In the genomic region with DNA sequence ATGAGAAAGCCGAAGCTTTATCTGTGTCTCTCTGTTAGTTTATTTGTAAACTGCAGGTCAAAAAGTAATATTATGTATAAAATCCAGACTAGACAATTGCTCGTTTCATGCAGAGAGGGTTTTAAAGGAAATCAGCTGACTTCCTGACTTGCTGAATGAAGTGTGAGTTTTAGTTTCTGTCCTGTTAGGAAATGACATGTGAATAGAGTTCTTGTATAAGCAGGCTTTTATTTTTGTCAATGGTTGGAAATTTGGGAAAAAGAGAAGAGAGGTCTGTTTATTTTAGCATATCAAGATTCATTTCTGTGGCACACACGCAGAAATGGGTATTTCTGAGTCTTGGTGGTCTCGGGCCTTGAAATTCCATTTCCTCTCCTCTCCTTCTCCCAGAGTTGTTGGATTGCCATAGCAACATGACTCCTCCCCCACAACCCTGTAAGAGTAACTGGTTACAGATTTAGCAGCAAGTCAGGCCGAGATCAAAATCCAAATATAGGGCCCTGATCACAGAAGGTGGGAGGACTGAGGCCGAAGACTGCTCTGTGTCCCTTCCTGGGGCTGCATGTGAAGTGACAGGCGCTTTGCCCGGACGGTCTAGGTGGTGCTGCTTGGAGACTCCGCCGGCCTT, we compare ENCODE assay signal across 8 cellular contexts.
DNase-seq lines count a peak whose midpoint lies in the region; ATAC-seq and TF ChIP-seq lines count a peak whose summit lies in the region.

No MANE protein-coding gene starts in this region.

- H3K27me3 Mint-ChIP-seq in stimulated activated memory B cell treated with anti-CD40 and anti-IgM and Interleukin-4, amounts not matched to agents 10 μg/mL and 1 μg/mL and 100 μg/mL, for 72 hours = no peaks in the 10 kb centered on the region

- in situ Hi-C loops in brain microvascular endothelial cell (cut with HindIII; ENCODE audit: low pct_ligation_motif_present, low sequenced_read_pairs) = no loop called here

- peaks cover 5% of the 10 kb centered on the region for H3K36me3 Mint-ChIP-seq in stimulated activated memory B cell treated with anti-CD40 and anti-IgM and Interleukin-4, amounts not matched to agents 10 μg/mL and 1 μg/mL and 100 μg/mL, for 72 hours

- ATAC-seq in GM21786 (IDR thresholded peaks at IDR 0.05; ENCODE audit: unreplicated experiment) = peak; percentile 85
- peak; percentile 71 for ATAC-seq in stimulated activated memory B cell treated with anti-CD40 and anti-IgM and Interleukin-4, amounts not matched to agents 10 μg/mL and 1 μg/mL and 100 μg/mL, for 72 hours

- H3K9me3 Mint-ChIP-seq in stimulated activated memory B cell treated with anti-CD40 and anti-IgM and Interleukin-4, amounts not matched to agents 10 μg/mL and 1 μg/mL and 100 μg/mL, for 72 hours = peaks cover 3% of the 10 kb centered on the region

- H3K27ac Mint-ChIP-seq in stimulated activated memory B cell treated with anti-CD40 and anti-IgM and Interleukin-4, amounts not matched to agents 10 μg/mL and 1 μg/mL and 100 μg/mL, for 72 hours = peak overlapping the region; percentile 91

- H3K4me1 Mint-ChIP-seq in stimulated activated memory B cell treated with anti-CD40 and anti-IgM and Interleukin-4, amounts not matched to agents 10 μg/mL and 1 μg/mL and 100 μg/mL, for 72 hours = peaks cover 65% of the 10 kb centered on the region

- H3K4me3 Mint-ChIP-seq in stimulated activated memory B cell treated with anti-CD40 and anti-IgM and Interleukin-4, amounts not matched to agents 10 μg/mL and 1 μg/mL and 100 μg/mL, for 72 hours = peak overlapping the region; percentile 71

- peak overlapping the region; percentile 71 for H3K27ac ChIP-seq in brain microvascular endothelial cell

- TF ChIP-seq CTCF in brain microvascular endothelial cell (IDR thresholded peaks at IDR 0.05; ENCODE audit: low read depth, low read length, missing control alignments) = no peak

- no peaks in the 10 kb centered on the region for H3K36me3 ChIP-seq in brain microvascular endothelial cell (replicated peaks)

- H3K4me3 ChIP-seq in brain microvascular endothelial cell (ENCODE audit: low read depth, low read length) = peak overlapping the region; percentile 24

- DNase-seq in ELR (ENCODE audit: low read depth) (peak; percentile 36), NAMALWA (ENCODE audit: low spot score) (peak; percentile 1), brain microvascular endothelial cell (peak; percentile 81), left kidney (ENCODE audit: low read depth, low spot score) (peak; percentile 92), NCI-H2196 (lab: John Stamatoyannopoulos, UW; ENCODE audit: unreplicated experiment) (no peak), NCI-H2196 treated with DMSO at 0.1 percent for 48 hours (lab: John Stamatoyannopoulos, UW; ENCODE audit: unreplicated experiment) (no peak)

- H3K27me3 ChIP-seq in brain microvascular endothelial cell (replicated peaks) = no peaks in the 10 kb centered on the region

Comparison
In these comparisons a context has a peak if more than half of its experiments do, and no peak if none do; other contexts are left out.
1. DNase-seq: peak in ELR (single experiment), NAMALWA (single experiment), brain microvascular endothelial cell (single experiment) and left kidney (single experiment); none in NCI-H2196 (single experiment) and NCI-H2196 treated with DMSO at 0.1 percent for 48 hours (single experiment).